Comparison of ENCODE assay signal across 22 cellular contexts in the genomic region with DNA sequence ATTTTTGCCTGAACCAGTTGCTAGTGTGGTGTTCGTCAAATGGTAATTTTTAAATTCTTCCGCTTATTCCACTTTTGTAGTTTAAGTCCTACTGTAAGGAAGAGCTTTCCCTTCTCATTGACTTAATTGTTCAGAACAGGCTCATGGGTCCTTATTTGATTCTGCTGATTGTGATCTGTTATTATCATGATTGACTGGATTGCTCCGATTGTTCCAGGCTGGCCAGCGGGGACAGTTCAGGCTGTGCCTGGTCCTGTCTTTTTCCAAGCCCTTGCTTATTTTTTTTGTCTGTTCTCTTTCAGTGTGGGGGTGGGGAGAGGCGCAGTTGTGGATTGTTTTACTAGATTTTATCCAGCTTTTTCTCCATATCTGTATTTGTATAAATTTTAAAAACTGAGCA.
"Had no signal": no experiment of that assay in that cellular context is flagged by ENCODE, and none has a peak within 500 bp of the region (broad histone marks: within the 10 kb centered on the region; RNA-seq: fewer than 3 reads in every experiment).

No MANE protein-coding gene starts in this region.

- H3K27me3 Mint-ChIP-seq: activated naive CD4-positive, alpha-beta T cell treated with anti-CD3 and anti-CD28 coated beads, Interleukin-2, amount 10 ng/mL, durations not matched to agents 7 days and 5 days had no signal

- H3K27ac ChIP-seq: heart left ventricle, neural progenitor cell, tibial nerve, WERI-Rb-1 had no signal

- H3K36me3 ChIP-seq: heart left ventricle, neural progenitor cell, tibial nerve, WERI-Rb-1 had no signal

- ATAC-seq: esophagus mucosa, heart left ventricle, natural killer cell, right cardiac atrium had no signal

- H3K4me1 Mint-ChIP-seq: activated CD4-positive, alpha-beta T cell treated with anti-CD3 and anti-CD28 coated beads, Interleukin-2, amount 10 ng/mL, durations not matched to agents 24 days and 14 days; activated naive CD4-positive, alpha-beta T cell treated with anti-CD3 and anti-CD28 coated beads, Interleukin-2, amount 10 ng/mL, durations not matched to agents 7 days and 5 days had no signal

- H3K4me3 ChIP-seq: heart left ventricle, neural progenitor cell, tibial nerve had no signal

- H3K9ac ChIP-seq: neural progenitor cell had no signal

- H2AFZ ChIP-seq: neural progenitor cell had no signal

- DNase-seq: activated CD4-positive, alpha-beta memory T cell treated with anti-CD3 and anti-CD28 coated beads for 36 hours; activated CD4-positive, alpha-beta T cell treated with anti-CD3 and anti-CD28 coated beads, Interleukin-2, amount 10 ng/mL, durations not matched to agents 24 days and 14 days; activated CD4-positive, CD25-positive, alpha-beta regulatory T cell treated with anti-CD3 and anti-CD28 coated beads, Interleukin-2, amount 50 U/mL, for 72 hours; activated CD8-positive, alpha-beta memory T cell treated with anti-CD3 and anti-CD28 coated beads, Interleukin-2, amount 50 U/mL, for 4 hours; activated gamma-delta T cell; activated naive CD4-positive, alpha-beta T cell treated with anti-CD3 and anti-CD28 coated beads, Interleukin-2, amount 10 ng/mL, durations not matched to agents 7 days and 5 days; activated T-cell treated with anti-CD3 and anti-CD28 coated beads, Interleukin-2, amount 50 U/mL, for 24 hours; amniotic stem cell; caudate nucleus; foreskin fibroblast; heart left ventricle; natural killer cell; occipital lobe; right cardiac atrium; stimulated activated CD4-positive, alpha-beta T cell treated with anti-CD3 and anti-CD28 coated beads, Interleukin-2, amount 100 ng/mL, for 48 hours; stimulated activated naive CD4-positive, alpha-beta T cell treated with Interleukin-2 at 50 U/mL for 16 hours; T-helper 9 cell; WERI-Rb-1 had no signal

- H3K9me3 Mint-ChIP-seq: activated CD4-positive, alpha-beta memory T cell treated with anti-CD3 and anti-CD28 coated beads for 36 hours; activated CD4-positive, alpha-beta T cell treated with anti-CD3 and anti-CD28 coated beads, Interleukin-2, amount 10 ng/mL, durations not matched to agents 24 days and 14 days; activated naive CD4-positive, alpha-beta T cell treated with anti-CD3 and anti-CD28 coated beads, Interleukin-2, amount 10 ng/mL, durations not matched to agents 7 days and 5 days; activated T-cell treated with anti-CD3 and anti-CD28 coated beads, Interleukin-2, amount 50 U/mL, for 24 hours; natural killer cell; neural progenitor cell; T-helper 1 cell treated with Interleukin-12 subunit alpha and Interleukin-12 subunit beta and Interleukin-4 antibody, amounts not matched to agents 30 μg/mL and 1 μg/mL, for 36 hours had no signal

- H3K4me2 ChIP-seq: neural progenitor cell had no signal

- H3K27me3 ChIP-seq: heart left ventricle, neural progenitor cell, tibial nerve had no signal

- H3K27ac Mint-ChIP-seq: activated CD4-positive, alpha-beta memory T cell treated with anti-CD3 and anti-CD28 coated beads for 36 hours; activated CD4-positive, alpha-beta T cell treated with anti-CD3 and anti-CD28 coated beads, Interleukin-2, amount 10 ng/mL, durations not matched to agents 24 days and 14 days; activated naive CD4-positive, alpha-beta T cell treated with anti-CD3 and anti-CD28 coated beads, Interleukin-2, amount 10 ng/mL, durations not matched to agents 7 days and 5 days; activated T-cell treated with anti-CD3 and anti-CD28 coated beads, Interleukin-2, amount 50 U/mL, for 24 hours; natural killer cell; neural progenitor cell; T-helper 1 cell treated with Interleukin-12 subunit alpha and Interleukin-12 subunit beta and Interleukin-4 antibody, amounts not matched to agents 30 μg/mL and 1 μg/mL, for 36 hours had no signal

- H3K36me3 Mint-ChIP-seq: activated CD4-positive, alpha-beta memory T cell treated with anti-CD3 and anti-CD28 coated beads for 36 hours; activated naive CD4-positive, alpha-beta T cell treated with anti-CD3 and anti-CD28 coated beads, Interleukin-2, amount 10 ng/mL, durations not matched to agents 7 days and 5 days; natural killer cell had no signal

- H3K9me3 ChIP-seq: heart left ventricle, tibial nerve had no signal

- H3K4me3 Mint-ChIP-seq: activated CD4-positive, alpha-beta memory T cell treated with anti-CD3 and anti-CD28 coated beads for 36 hours; activated CD4-positive, alpha-beta T cell treated with anti-CD3 and anti-CD28 coated beads, Interleukin-2, amount 10 ng/mL, durations not matched to agents 24 days and 14 days; activated naive CD4-positive, alpha-beta T cell treated with anti-CD3 and anti-CD28 coated beads, Interleukin-2, amount 10 ng/mL, durations not matched to agents 7 days and 5 days; activated T-cell treated with anti-CD3 and anti-CD28 coated beads, Interleukin-2, amount 50 U/mL, for 24 hours; natural killer cell; neural progenitor cell; T-helper 1 cell treated with Interleukin-12 subunit alpha and Interleukin-12 subunit beta and Interleukin-4 antibody, amounts not matched to agents 30 μg/mL and 1 μg/mL, for 36 hours had no signal
